In genomic region chr12:15701212-15701611, GRCh38 we compare ENCODE assay signal across 10 cellular contexts.
A peak's percentile ranks its signal among the peaks of the same experiment; 100 is the strongest.
DNase-seq lines count a peak whose midpoint lies in the region; ATAC-seq and TF ChIP-seq lines count a peak whose summit lies in the region.
"Had no signal": no experiment of that assay in that cellular context is flagged by ENCODE, and none has a peak within 500 bp of the region (broad histone marks: within the 10 kb centered on the region; RNA-seq: fewer than 3 reads in every experiment).

No MANE protein-coding gene starts in this region.

- no peak overlapping the region for H3K4me3 Mint-ChIP-seq in activated naive CD4-positive, alpha-beta T cell treated with anti-CD3 and anti-CD28 coated beads for 36 hours
- no peak overlapping the region for H3K4me3 Mint-ChIP-seq in activated naive CD4-positive, alpha-beta T cell treated with anti-CD3 and anti-CD28 coated beads, Interleukin-2, amount 10 ng/mL, durations not matched to agents 7 days and 5 days
- no peak overlapping the region for H3K4me3 Mint-ChIP-seq in type B pancreatic cell
- H3K4me3 Mint-ChIP-seq: T-helper 17 cell had no signal

- H3K9me3 ChIP-seq in BE2C, result no peaks in the 10 kb centered on the region
- H3K9me3 ChIP-seq: BLaER1 had no signal

- peak; percentile 68 for ATAC-seq in foreskin keratinocyte

- no peaks in the 10 kb centered on the region for H3K27me3 ChIP-seq in foreskin keratinocyte
- no peaks in the 10 kb centered on the region for H3K27me3 ChIP-seq in BE2C
- H3K27me3 ChIP-seq: BLaER1 had no signal

- H3K27ac ChIP-seq in foreskin keratinocyte, result peak overlapping the region; percentile 6
- H3K27ac ChIP-seq: BLaER1 had no signal

- CTCF ChIA-PET in activated naive CD4-positive, alpha-beta T cell treated with anti-CD3 and anti-CD28 coated beads for 36 hours (lab: Charles Lee), result interaction anchor here (0.9 kb wide), 1 partner anchor 169 kb away, joined by 4 read pairs; no protein-coding TSS in a partner anchor
- CTCF ChIA-PET in activated naive CD4-positive, alpha-beta T cell treated with anti-CD3 and anti-CD28 coated beads, Interleukin-2, amount 10 ng/mL, durations not matched to agents 7 days and 5 days (lab: Charles Lee), result no interaction called here

- H3K4me1 Mint-ChIP-seq in activated naive CD4-positive, alpha-beta T cell treated with anti-CD3 and anti-CD28 coated beads for 36 hours (ENCODE audit: low read depth), result peaks cover 27% of the 10 kb centered on the region
- peaks cover 40% of the 10 kb centered on the region for H3K4me1 Mint-ChIP-seq in activated naive CD4-positive, alpha-beta T cell treated with anti-CD3 and anti-CD28 coated beads, Interleukin-2, amount 10 ng/mL, durations not matched to agents 7 days and 5 days
- H3K4me1 Mint-ChIP-seq in type B pancreatic cell (ENCODE audit: unreplicated experiment), result peaks cover 10% of the 10 kb centered on the region

- H3K4me1 ChIP-seq in foreskin keratinocyte (peaks cover 19% of the 10 kb centered on the region), BE2C (no peaks in the 10 kb centered on the region)

- no peak for TF ChIP-seq CTCF in foreskin keratinocyte (conservative IDR thresholded peaks at IDR 0.05)
- no peak for TF ChIP-seq CTCF in type B pancreatic cell (conservative IDR thresholded peaks at IDR 0.05)
- TF ChIP-seq CTCF in BE2C (IDR thresholded peaks at IDR 0.05; ENCODE audit: low read depth, low read length), result no peak

- no peaks in the 10 kb centered on the region for H3K9me3 Mint-ChIP-seq in activated naive CD4-positive, alpha-beta T cell treated with anti-CD3 and anti-CD28 coated beads for 36 hours
- H3K9me3 Mint-ChIP-seq in activated naive CD4-positive, alpha-beta T cell treated with anti-CD3 and anti-CD28 coated beads, Interleukin-2, amount 10 ng/mL, durations not matched to agents 7 days and 5 days, result no peaks in the 10 kb centered on the region
- H3K9me3 Mint-ChIP-seq in type B pancreatic cell, result no peaks in the 10 kb centered on the region

- no peak overlapping the region for H3K4me3 ChIP-seq in BE2C (ENCODE audit: low read depth, low read length)
- H3K4me3 ChIP-seq: BLaER1 had no signal

- H3K36me3 ChIP-seq in BE2C, result no peaks in the 10 kb centered on the region
- H3K36me3 ChIP-seq: BLaER1 had no signal

- no peaks in the 10 kb centered on the region for H3K36me3 Mint-ChIP-seq in activated naive CD4-positive, alpha-beta T cell treated with anti-CD3 and anti-CD28 coated beads for 36 hours (ENCODE audit: low read depth)
- no peaks in the 10 kb centered on the region for H3K36me3 Mint-ChIP-seq in activated naive CD4-positive, alpha-beta T cell treated with anti-CD3 and anti-CD28 coated beads, Interleukin-2, amount 10 ng/mL, durations not matched to agents 7 days and 5 days
- H3K36me3 Mint-ChIP-seq in type B pancreatic cell, result peaks cover 11% of the 10 kb centered on the region

- intact Hi-C loops in activated naive CD4-positive, alpha-beta T cell treated with anti-CD3 and anti-CD28 coated beads for 36 hours (cut with micrococcal nuclease), result loop anchor here (5.0 kb wide), 4 partner anchors 109 to 181 kb away; partner anchors contain the start of gene STRAP

- DNase-seq in activated naive CD4-positive, alpha-beta T cell treated with anti-CD3 and anti-CD28 coated beads for 36 hours, result peak; percentile 12
- DNase-seq in activated naive CD4-positive, alpha-beta T cell treated with anti-CD3 and anti-CD28 coated beads, Interleukin-2, amount 10 ng/mL, durations not matched to agents 7 days and 5 days, result no peak
- DNase-seq in RPMI7951 (ENCODE audit: low read depth), result peak; percentile 54
- DNase-seq in foreskin keratinocyte, result peak; percentile 13 to 46
- DNase-seq in type B pancreatic cell (ENCODE audit: extremely low spot score, unreplicated experiment), result no peak
- DNase-seq in HuH-7 (ENCODE audit: low spot score), result no peak
- no peak for DNase-seq in KG1 (lab: John Stamatoyannopoulos, UW)
- no peak for DNase-seq in BE2C
- DNase-seq: T-helper 17 cell had no signal

- H3K27ac Mint-ChIP-seq in activated naive CD4-positive, alpha-beta T cell treated with anti-CD3 and anti-CD28 coated beads for 36 hours, result no peak overlapping the region
- H3K27ac Mint-ChIP-seq in activated naive CD4-positive, alpha-beta T cell treated with anti-CD3 and anti-CD28 coated beads, Interleukin-2, amount 10 ng/mL, durations not matched to agents 7 days and 5 days, result no peak overlapping the region
- peak overlapping the region; percentile 11 for H3K27ac Mint-ChIP-seq in type B pancreatic cell
- H3K27ac Mint-ChIP-seq: T-helper 17 cell had no signal

- H3K27me3 Mint-ChIP-seq in activated naive CD4-positive, alpha-beta T cell treated with anti-CD3 and anti-CD28 coated beads for 36 hours (ENCODE audit: low read depth), result peaks cover 3% of the 10 kb centered on the region
- H3K27me3 Mint-ChIP-seq in activated naive CD4-positive, alpha-beta T cell treated with anti-CD3 and anti-CD28 coated beads, Interleukin-2, amount 10 ng/mL, durations not matched to agents 7 days and 5 days, result no peaks in the 10 kb centered on the region
- no peaks in the 10 kb centered on the region for H3K27me3 Mint-ChIP-seq in type B pancreatic cell

Comparison
In these comparisons a context has a peak if more than half of its experiments do, and no peak if none do; other contexts are left out.
1. DNase-seq: peak in activated naive CD4-positive, alpha-beta T cell treated with anti-CD3 and anti-CD28 coated beads for 36 hours (single experiment), RPMI7951 (single experiment) and foreskin keratinocyte (2 of 2); none in activated naive CD4-positive, alpha-beta T cell treated with anti-CD3 and anti-CD28 coated beads, Interleukin-2, amount 10 ng/mL, durations not matched to agents 7 days and 5 days (single experiment), type B pancreatic cell (single experiment), HuH-7 (single experiment), KG1 (single experiment) and BE2C (single experiment).